36 cellular contexts compared by ENCODE assay signal in genomic region chr15:98386594-98386993, GRCh38.
"Had no signal": no experiment of that assay in that cellular context is flagged by ENCODE, and none has a peak within 500 bp of the region (broad histone marks: within the 10 kb centered on the region; RNA-seq: fewer than 3 reads in every experiment).

No MANE protein-coding gene starts in this region.

- H3K36me3 ChIP-seq: adrenal gland, brain microvascular endothelial cell, breast epithelium, cardiac muscle cell had no signal

- H3K4me3 ChIP-seq: adrenal gland, body of pancreas, breast epithelium, cardiac muscle cell had no signal

- DNase-seq: activated B cell treated with CpG ODN at 0.5 μM for 24 hours; activated CD4-positive, alpha-beta memory T cell treated with anti-CD3 and anti-CD28 coated beads for 36 hours; activated CD4-positive, alpha-beta T cell treated with anti-CD3 and anti-CD28 coated beads for 4 hours; activated CD4-positive, alpha-beta T cell treated with anti-CD3 and anti-CD28 coated beads, Interleukin-2, amount 10 ng/mL, durations not matched to agents 24 days and 14 days; activated CD4-positive, alpha-beta T cell treated with anti-CD3 and anti-CD28 coated beads, Interleukin-2, amount 50 U/mL, for 1 hour; activated CD4-positive, alpha-beta T cell treated with anti-CD3 and anti-CD28 coated beads, Interleukin-2, amount 50 U/mL, for 4 hours; activated CD4-positive, CD25-positive, alpha-beta regulatory T cell treated with anti-CD3 and anti-CD28 coated beads, Interleukin-2, amount 50 U/mL, for 72 hours; activated CD8-positive, alpha-beta memory T cell treated with anti-CD3 and anti-CD28 coated beads, Interleukin-2, amount 50 U/mL, for 4 hours; activated CD8-positive, alpha-beta T cell treated with anti-CD3 and anti-CD28 coated beads for 36 hours; activated effector memory CD4-positive, alpha-beta T cell treated with anti-CD3 and anti-CD28 coated beads, Interleukin-2, amount 50 U/mL, for 16 hours; activated gamma-delta T cell treated with Interleukin-2 at 50 U/mL for 16 hours; activated naive CD4-positive, alpha-beta T cell; activated naive CD4-positive, alpha-beta T cell treated with anti-CD3 and anti-CD28 coated beads for 36 hours; activated naive CD4-positive, alpha-beta T cell treated with anti-CD3 and anti-CD28 coated beads, Interleukin-2, amount 50 U/mL, for 16 hours; activated naive CD8-positive, alpha-beta T cell treated with anti-CD3 and anti-CD28 coated beads for 36 hours; activated T-cell treated with anti-CD3 and anti-CD28 coated beads for 4 hours; activated T-cell treated with anti-CD3 and anti-CD28 coated beads, Interleukin-2, amount 50 U/mL, for 1 hour; activated T-cell treated with anti-CD3 and anti-CD28 coated beads, Interleukin-2, amount 50 U/mL, for 4 hours; activated T-cell treated with anti-CD3 and anti-CD28 coated beads, Interleukin-2, amount 50 U/mL, for 72 hours; adrenal gland; amniotic stem cell; aorta; body of pancreas; brain microvascular endothelial cell; caudate nucleus; cerebellar nuclear complex; T-helper 1 cell; T-helper 2 cell; T-helper 9 cell had no signal

- H3K27ac ChIP-seq: adrenal gland, body of pancreas, brain microvascular endothelial cell, breast epithelium, cardiac muscle cell, VCaP had no signal

- H3K4me1 ChIP-seq: adrenal gland, body of pancreas, breast epithelium had no signal

- ATAC-seq: activated CD8-positive, alpha-beta T cell treated with anti-CD3 and anti-CD28 coated beads for 36 hours; activated naive CD4-positive, alpha-beta T cell treated with anti-CD3 and anti-CD28 coated beads, Interleukin-2, amount 50 U/mL, for 72 hours; activated T-cell treated with anti-CD3 and anti-CD28 coated beads, Interleukin-2, amount 50 U/mL, for 4 hours; activated T-cell treated with anti-CD3 and anti-CD28 coated beads, Interleukin-2, amount 50 U/mL, for 72 hours; activated T-helper 17 cell treated with anti-CD3 and anti-CD28 coated beads, Interleukin-2, amount 50 U/mL, for 72 hours; body of pancreas had no signal

- FAIRE-seq: astrocyte, TTC549 had no signal

- H3K27me3 ChIP-seq: adrenal gland, body of pancreas, brain microvascular endothelial cell, breast epithelium, cardiac muscle cell had no signal

- H3K9me3 ChIP-seq: adrenal gland, body of pancreas, breast epithelium had no signal
